In genomic region chr2:197078535-197078934, GRCh38 we compare ENCODE assay signal across 21 cellular contexts.
A peak's percentile ranks its signal among the peaks of the same experiment; 100 is the strongest.
DNase-seq lines count a peak whose midpoint lies in the region; ATAC-seq and TF ChIP-seq lines count a peak whose summit lies in the region.
"Had no signal": no experiment of that assay in that cellular context is flagged by ENCODE, and none has a peak within 500 bp of the region (broad histone marks: within the 10 kb centered on the region; RNA-seq: fewer than 3 reads in every experiment).

No MANE protein-coding gene starts in this region.

- H3K79me2 ChIP-seq in PC-3 (ENCODE audit: low read length) = no peaks in the 10 kb centered on the region

- H3K4me3 Mint-ChIP-seq in CD8-positive, alpha-beta T cell = no peak overlapping the region
- H3K4me3 Mint-ChIP-seq: activated CD8-positive, alpha-beta T cell treated with anti-CD3 and anti-CD28 coated beads for 36 hours; H9 had no signal

- CTCF ChIA-PET in CD8-positive, alpha-beta T cell (lab: Charles Lee) = interaction anchor here (0.7 kb wide), 1 partner anchor 67 kb away, joined by 3 read pairs; no protein-coding TSS in a partner anchor
- CTCF ChIA-PET in PC-3 (lab: Charles Lee) = no interaction called here

- BruUV-seq in PC-3 (replicated peaks; lab: Mats Ljungman, UMichigan) = no TSS peak

- peaks cover 58% of the 10 kb centered on the region for H3K36me3 ChIP-seq in CD8-positive, alpha-beta T cell (ENCODE audit: insufficient read depth, low read length)
- H3K36me3 ChIP-seq in PC-3 (ENCODE audit: low read depth, low read length) = no peaks in the 10 kb centered on the region
- peaks cover 7 to 44% (median 40%) of the 10 kb centered on the region in 4 donors for H3K36me3 ChIP-seq in stomach
- H3K36me3 ChIP-seq: SJCRH30, tibial nerve had no signal

- H3K9me3 Mint-ChIP-seq in CD8-positive, alpha-beta T cell = peaks cover 5% of the 10 kb centered on the region
- H3K9me3 Mint-ChIP-seq: H9 had no signal

- TF ChIP-seq POLR2A in stomach (IDR thresholded peaks at IDR 0.05) = no peak

- intact Hi-C loops in CD8-positive, alpha-beta T cell (cut with DNase I, micrococcal nuclease) = no loop called here
- intact Hi-C loops in PC-3 (cut with micrococcal nuclease) (no loop called here), stomach (cut with DNase I; ENCODE audit: low total_unique reads) (no loop called here)

- peaks cover 30% of the 10 kb centered on the region for H3K4me1 Mint-ChIP-seq in CD8-positive, alpha-beta T cell (ENCODE audit: low read depth)

- TF ChIP-seq EP300 in stomach (IDR thresholded peaks at IDR 0.05) = no peak

- H3K4me1 ChIP-seq in CD8-positive, alpha-beta T cell (ENCODE audit: insufficient read depth, low read length) = peaks cover 13% of the 10 kb centered on the region
- H3K4me1 ChIP-seq in PC-3 (ENCODE audit: insufficient read depth, low read length) = peaks cover 16% of the 10 kb centered on the region
- H3K4me1 ChIP-seq in stomach = peaks cover 0 to 30% (median 12%) of the 10 kb centered on the region in 4 donors
- H3K4me1 ChIP-seq: SJCRH30 had no signal

- no peak overlapping the region for H3K4me3 ChIP-seq in CD8-positive, alpha-beta T cell (ENCODE audit: low read depth, low read length)
- H3K4me3 ChIP-seq in PC-3 (ENCODE audit: low read length) (no peak overlapping the region), fibroblast of villous mesenchyme (ENCODE audit: low read depth, low read length) (no peak overlapping the region), stomach (no peak overlapping the region)
- H3K4me3 ChIP-seq: GM12878, SJCRH30, tibial nerve had no signal

- WGBS in stomach, 5 donors = 87 to 96% (median 92%) methylated on average over 4 of the region's 4 CpGs

- no peaks in the 10 kb centered on the region for H3K9me3 ChIP-seq in CD8-positive, alpha-beta T cell (ENCODE audit: low read length)
- H3K9me3 ChIP-seq in PC-3 (ENCODE audit: low read length) = no peaks in the 10 kb centered on the region
- no peaks in the 10 kb centered on the region for H3K9me3 ChIP-seq in stomach
- H3K9me3 ChIP-seq: SJCRH30, tibial nerve had no signal

- H3K27me3 Mint-ChIP-seq in CD8-positive, alpha-beta T cell (ENCODE audit: low read depth) = no peaks in the 10 kb centered on the region
- H3K27me3 Mint-ChIP-seq: activated CD8-positive, alpha-beta T cell treated with anti-CD3 and anti-CD28 coated beads for 36 hours had no signal

- no peaks in the 10 kb centered on the region for H3K9me2 ChIP-seq in PC-3 (replicated peaks; ENCODE audit: low read length)

- DNase-seq in CD8-positive, alpha-beta T cell = no peak
- no peak for DNase-seq in PC-3
- no peak for DNase-seq in fibroblast of villous mesenchyme (ENCODE audit: low read depth)
- DNase-seq in superior temporal gyrus (ENCODE audit: extremely low spot score) = peak; percentile 83
- DNase-seq in stomach = no peak
- DNase-seq in NCI-H2171 (lab: John Stamatoyannopoulos, UW) = no peak
- DNase-seq in NCI-H526 treated with DMSO at 0.1 percent for 48 hours (lab: John Stamatoyannopoulos, UW) = no peak
- DNase-seq: activated CD4-positive, CD25-positive, alpha-beta regulatory T cell; activated CD8-positive, alpha-beta T cell treated with anti-CD3 and anti-CD28 coated beads for 36 hours; central memory CD4-positive, alpha-beta T cell; effector CD4-positive, alpha-beta T cell; H9; NCI-H1105; NCI-H82; right cardiac atrium; SJCRH30; stimulated activated CD4-positive, alpha-beta T cell treated with anti-CD3 and anti-CD28 coated beads, Interleukin-15, amount 100 ng/mL, for 24 hours; T-helper 9 cell had no signal

- H3K27me3 ChIP-seq in CD8-positive, alpha-beta T cell (ENCODE audit: insufficient read depth, low read length) = no peaks in the 10 kb centered on the region
- no peaks in the 10 kb centered on the region for H3K27me3 ChIP-seq in PC-3 (ENCODE audit: low read length)
- H3K27me3 ChIP-seq in stomach = no peaks in the 10 kb centered on the region
- H3K27me3 ChIP-seq: SJCRH30, tibial nerve had no signal

- no peak overlapping the region for H3K4me2 ChIP-seq in PC-3 (ENCODE audit: low read length)

- no peak for TF ChIP-seq CTCF in CD8-positive, alpha-beta T cell (IDR thresholded peaks at IDR 0.05)
- 0 out of 2 replicates have a peak, but pooled peaks have one; percentile 12 for TF ChIP-seq CTCF in PC-3 (conservative IDR thresholded peaks at IDR 0.05; ENCODE audit: low read depth, low read length)
- peak; percentile 5 for TF ChIP-seq CTCF in fibroblast of villous mesenchyme (IDR thresholded peaks at IDR 0.05; ENCODE audit: insufficient read depth, low read depth, low read length)
- TF ChIP-seq CTCF in stomach (IDR thresholded peaks at IDR 0.05) = no peak

- no peaks in the 10 kb centered on the region for H3F3A ChIP-seq in PC-3 (ENCODE audit: low read length, unreplicated experiment)

- peaks cover 95% of the 10 kb centered on the region for H3K36me3 Mint-ChIP-seq in CD8-positive, alpha-beta T cell

- H3K9ac ChIP-seq in PC-3 (ENCODE audit: low read length) = no peak overlapping the region

- H3K27ac Mint-ChIP-seq in CD8-positive, alpha-beta T cell = peak overlapping the region; percentile 11
- H3K27ac Mint-ChIP-seq: H9 had no signal

- POLR2A ChIA-PET in CD8-positive, alpha-beta T cell (lab: Charles Lee) = no interaction called here
- POLR2A ChIA-PET in PC-3 (lab: Charles Lee; ENCODE audit: unreplicated experiment) = no interaction called here

- no peak overlapping the region for H3K27ac ChIP-seq in CD8-positive, alpha-beta T cell (ENCODE audit: low read depth, low read length)
- H3K27ac ChIP-seq in PC-3 (ENCODE audit: low read length) = no peak overlapping the region
- H3K27ac ChIP-seq in stomach = no peak overlapping the region
- H3K27ac ChIP-seq: SJCRH30 had no signal

- no peaks in the 10 kb centered on the region for H4K20me1 ChIP-seq in PC-3 (ENCODE audit: low read length)

- H2AFZ ChIP-seq in PC-3 (ENCODE audit: low read length) = no peak overlapping the region

- ATAC-seq in CD8-positive, alpha-beta T cell = no peak
- ATAC-seq in PC-3 = no peak
- ATAC-seq: activated CD8-positive, alpha-beta T cell treated with anti-CD3 and anti-CD28 coated beads for 36 hours; GM12878; left lobe of liver; right cardiac atrium had no signal

Comparison
In these comparisons a context has a peak if more than half of its experiments do, and no peak if none do; other contexts are left out.
1. CTCF ChIP-seq: peak in PC-3 (single experiment) and fibroblast of villous mesenchyme (single experiment); none in CD8-positive, alpha-beta T cell (single experiment) and stomach (0 of 7).